33 cellular contexts compared by ENCODE assay signal in the genomic region with DNA sequence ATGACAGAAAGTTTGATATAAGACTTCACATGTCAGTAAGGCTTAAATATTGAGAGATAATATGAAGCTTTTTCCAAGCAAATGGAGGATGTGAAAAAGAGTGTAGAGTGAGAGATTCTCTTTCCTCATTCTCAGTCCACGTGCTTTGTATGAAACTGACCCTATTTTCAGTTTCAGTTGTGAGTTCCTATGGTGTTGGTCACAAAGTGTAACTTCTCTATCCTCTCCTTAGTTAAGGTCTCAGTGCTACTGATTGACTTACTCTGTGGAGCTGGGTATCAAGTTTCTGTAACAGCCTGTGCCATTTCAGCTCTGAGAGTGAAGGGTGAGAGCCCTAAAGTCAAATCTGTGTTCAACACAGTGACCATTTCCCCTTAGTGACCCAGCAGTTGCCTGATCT.
DNase-seq lines count a peak whose midpoint lies in the region; ATAC-seq and TF ChIP-seq lines count a peak whose summit lies in the region.
"Had no signal": no experiment of that assay in that cellular context is flagged by ENCODE, and none has a peak within 500 bp of the region (broad histone marks: within the 10 kb centered on the region; RNA-seq: fewer than 3 reads in every experiment).

No MANE protein-coding gene starts in this region.

- H3K9me3 Mint-ChIP-seq in GM23338: peaks cover 10% of the 10 kb centered on the region; the same call in 2 of the 3 replicates

- H3K27me3 Mint-ChIP-seq in GM23338 (ENCODE audit: insufficient read depth, low read depth, poor library complexity): peaks cover 3% of the 10 kb centered on the region
- H3K27me3 Mint-ChIP-seq: activated CD8-positive, alpha-beta T cell treated with anti-CD3 and anti-CD28 coated beads for 36 hours; activated naive CD8-positive, alpha-beta T cell treated with anti-CD3 and anti-CD28 coated beads, Interleukin-2, amount 10 ng/mL, durations not matched to agents 7 days and 5 days; B cell; CD8-positive, alpha-beta memory T cell had no signal

- no peaks in the 10 kb centered on the region for H3F3A ChIP-seq in GM23338 (replicated peaks; ENCODE audit: low read depth)

- H4K20me1 ChIP-seq in GM23338 (replicated peaks; ENCODE audit: insufficient read depth) (no peaks in the 10 kb centered on the region), OCI-LY3 (ENCODE audit: insufficient read depth, low read length) (no peaks in the 10 kb centered on the region)

- H3K4me3 ChIP-seq in GM23338: no peak overlapping the region
- H3K4me3 ChIP-seq in OCI-LY3 (ENCODE audit: low read length): no peak overlapping the region
- H3K4me3 ChIP-seq: A549, esophagus muscularis mucosa, pancreas had no signal

- H2AFZ ChIP-seq in GM23338 (peak overlapping the region; percentile 31; the same call in 1 of the 2 replicates), OCI-LY3 (ENCODE audit: low read depth, low read length) (no peak overlapping the region)

- H3K36me3 ChIP-seq in GM23338 (ENCODE audit: insufficient read depth): no peaks in the 10 kb centered on the region
- peaks cover 23% of the 10 kb centered on the region for H3K36me3 ChIP-seq in OCI-LY3 (replicated peaks; ENCODE audit: low read depth, low read length)
- H3K36me3 ChIP-seq: esophagus muscularis mucosa, pancreas had no signal

- peaks cover 5% of the 10 kb centered on the region; the same call in 2 of the 3 replicates for H3K36me3 Mint-ChIP-seq in GM23338 (ENCODE audit: low read depth)
- H3K36me3 Mint-ChIP-seq: activated naive CD8-positive, alpha-beta T cell treated with anti-CD3 and anti-CD28 coated beads, Interleukin-2, amount 10 ng/mL, durations not matched to agents 7 days and 5 days; CD8-positive, alpha-beta memory T cell had no signal

- H3K27ac ChIP-seq in GM23338 (ENCODE audit: low read depth) (no peak overlapping the region), OCI-LY3 (ENCODE audit: low read length) (peak overlapping the region; percentile 62)
- H3K27ac ChIP-seq: A549, esophagus muscularis mucosa, pancreas had no signal

- H3K4me2 ChIP-seq in GM23338 (no peak overlapping the region), OCI-LY3 (ENCODE audit: low read length) (peak overlapping the region; percentile 14; the same call in 1 of the 2 replicates)
- H3K4me2 ChIP-seq: A549 had no signal

- no peak for TF ChIP-seq CTCF in GM23338 (conservative IDR thresholded peaks at IDR 0.05; ENCODE audit: low read depth in 2 of 2)
- TF ChIP-seq CTCF in OCI-LY3 (IDR thresholded peaks at IDR 0.05; ENCODE audit: low read depth, low read length): no peak

- DNase-seq in GM23338 (ENCODE audit: low spot score): no peak
- DNase-seq in NOMO-1 treated with dmso at 0.1 percent for 144 hours (lab: John Stamatoyannopoulos, UW; ENCODE audit: unreplicated experiment): no peak
- no peak for DNase-seq in AG08396 (ENCODE audit: low spot score)
- DNase-seq in occipital lobe (lab: John Stamatoyannopoulos, UW): no peak
- DNase-seq in SK-N-DZ (ENCODE audit: low spot score): no peak
- DNase-seq: activated CD8-positive, alpha-beta T cell treated with anti-CD3 and anti-CD28 coated beads for 36 hours; activated naive CD8-positive, alpha-beta T cell treated with anti-CD3 and anti-CD28 coated beads, Interleukin-2, amount 10 ng/mL, durations not matched to agents 7 days and 5 days; activated T-cell treated with anti-CD3 and anti-CD28 coated beads for 4 hours; caudate nucleus; CD8-positive, alpha-beta memory T cell; DMS 273 treated with DMSO at 0.1 percent for 48 hours; endodermal cell; foreskin melanocyte; GOT3; left cardiac atrium; mammary epithelial cell; NCI-H1092 treated with DMSO at 0.1 percent for 48 hours; NCI-H187 treated with DMSO at 0.1 percent for 48 hours; NCI-H2227 treated with DMSO at 0.1 percent for 48 hours; NCI-H748 treated with DMSO at 0.1 percent for 48 hours; pancreas; small intestine; stimulated activated CD4-positive, alpha-beta T cell treated with anti-CD3 and anti-CD28 coated beads, Interleukin-1b, Interleukin-23, amount 100 ng/mL, for 48 hours; T-helper 2 cell; trophoblast cell had no signal

- H3K4me1 ChIP-seq in GM23338 (ENCODE audit: insufficient read depth) (no peaks in the 10 kb centered on the region), OCI-LY3 (ENCODE audit: low read length) (peaks cover 12% of the 10 kb centered on the region)
- H3K4me1 ChIP-seq: A549, esophagus muscularis mucosa had no signal

- no peaks in the 10 kb centered on the region for H3K9me2 ChIP-seq in GM23338 (ENCODE audit: insufficient read depth)

- peaks cover 5% of the 10 kb centered on the region for H3K9me3 ChIP-seq in OCI-LY3 (ENCODE audit: insufficient read depth, low read length)
- H3K9me3 ChIP-seq: A549, pancreas had no signal

- H3K4me1 Mint-ChIP-seq in GM23338: no peaks in the 10 kb centered on the region
- H3K4me1 Mint-ChIP-seq: activated naive CD8-positive, alpha-beta T cell treated with anti-CD3 and anti-CD28 coated beads, Interleukin-2, amount 10 ng/mL, durations not matched to agents 7 days and 5 days; B cell; CD8-positive, alpha-beta memory T cell; endodermal cell; nephron had no signal

- no peaks in the 10 kb centered on the region for H3K79me2 ChIP-seq in GM23338 (replicated peaks; ENCODE audit: insufficient read depth)
- no peaks in the 10 kb centered on the region for H3K79me2 ChIP-seq in OCI-LY3 (ENCODE audit: low read length)

- peak; percentile 56 for ATAC-seq in GM18508 (IDR thresholded peaks at IDR 0.05; ENCODE audit: insufficient read depth, unreplicated experiment)
- no peak for ATAC-seq in GM23338
- peak; percentile 69 for ATAC-seq in HG03432 (IDR thresholded peaks at IDR 0.05; ENCODE audit: unreplicated experiment)
- ATAC-seq: A549; activated CD8-positive, alpha-beta T cell treated with anti-CD3 and anti-CD28 coated beads for 36 hours; HepG2; left cardiac atrium; pancreas had no signal

- no peak overlapping the region; the same call in 1 of the 2 replicates for H3K9ac ChIP-seq in OCI-LY3 (ENCODE audit: low read length)

- no peak overlapping the region for H3K27ac Mint-ChIP-seq in GM23338
- H3K27ac Mint-ChIP-seq: activated CD8-positive, alpha-beta T cell treated with anti-CD3 and anti-CD28 coated beads for 36 hours; activated naive CD8-positive, alpha-beta T cell treated with anti-CD3 and anti-CD28 coated beads, Interleukin-2, amount 10 ng/mL, durations not matched to agents 7 days and 5 days; B cell; CD8-positive, alpha-beta memory T cell; endodermal cell; nephron had no signal

- H3K27me3 ChIP-seq in GM23338 (ENCODE audit: insufficient read depth) (no peaks in the 10 kb centered on the region), OCI-LY3 (ENCODE audit: low read depth, low read length) (no peaks in the 10 kb centered on the region)
- H3K27me3 ChIP-seq: esophagus muscularis mucosa, pancreas had no signal

- H3K4me3 Mint-ChIP-seq in GM23338: no peak overlapping the region
- H3K4me3 Mint-ChIP-seq: activated CD8-positive, alpha-beta T cell treated with anti-CD3 and anti-CD28 coated beads for 36 hours; activated naive CD8-positive, alpha-beta T cell treated with anti-CD3 and anti-CD28 coated beads, Interleukin-2, amount 10 ng/mL, durations not matched to agents 7 days and 5 days; B cell; CD8-positive, alpha-beta memory T cell; endodermal cell; nephron had no signal

TF ChIP-seq in GM23338, 12 proteins besides CTCF, POLR2A, EP300 and RAD21:
- TF ChIP-seq, protein P1, sequence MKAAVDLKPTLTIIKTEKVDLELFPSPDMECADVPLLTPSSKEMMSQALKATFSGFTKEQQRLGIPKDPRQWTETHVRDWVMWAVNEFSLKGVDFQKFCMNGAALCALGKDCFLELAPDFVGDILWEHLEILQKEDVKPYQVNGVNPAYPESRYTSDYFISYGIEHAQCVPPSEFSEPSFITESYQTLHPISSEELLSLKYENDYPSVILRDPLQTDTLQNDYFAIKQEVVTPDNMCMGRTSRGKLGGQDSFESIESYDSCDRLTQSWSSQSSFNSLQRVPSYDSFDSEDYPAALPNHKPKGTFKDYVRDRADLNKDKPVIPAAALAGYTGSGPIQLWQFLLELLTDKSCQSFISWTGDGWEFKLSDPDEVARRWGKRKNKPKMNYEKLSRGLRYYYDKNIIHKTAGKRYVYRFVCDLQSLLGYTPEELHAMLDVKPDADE (IDR thresholded peaks at IDR 0.05): no peak
- no peak for TF ChIP-seq POLR2AphosphoS5 (IDR thresholded peaks at IDR 0.05; ENCODE audit: low read depth)
- no peak for TF ChIP-seq EZH2 (IDR thresholded peaks at IDR 0.05; ENCODE audit: low read depth, unreplicated experiment)
- TF ChIP-seq EZH2phosphoT487 (IDR thresholded peaks at IDR 0.05; ENCODE audit: unreplicated experiment): no peak
- TF ChIP-seq CREB1 (CRISPR knock-in tag; IDR thresholded peaks at IDR 0.05; ENCODE audit: low read depth): no peak
- no peak for TF ChIP-seq ZNF114 (CRISPR knock-in tag; IDR thresholded peaks at IDR 0.05)
